Comparison of ENCODE assay signal across 8 cellular contexts in the genomic region with DNA sequence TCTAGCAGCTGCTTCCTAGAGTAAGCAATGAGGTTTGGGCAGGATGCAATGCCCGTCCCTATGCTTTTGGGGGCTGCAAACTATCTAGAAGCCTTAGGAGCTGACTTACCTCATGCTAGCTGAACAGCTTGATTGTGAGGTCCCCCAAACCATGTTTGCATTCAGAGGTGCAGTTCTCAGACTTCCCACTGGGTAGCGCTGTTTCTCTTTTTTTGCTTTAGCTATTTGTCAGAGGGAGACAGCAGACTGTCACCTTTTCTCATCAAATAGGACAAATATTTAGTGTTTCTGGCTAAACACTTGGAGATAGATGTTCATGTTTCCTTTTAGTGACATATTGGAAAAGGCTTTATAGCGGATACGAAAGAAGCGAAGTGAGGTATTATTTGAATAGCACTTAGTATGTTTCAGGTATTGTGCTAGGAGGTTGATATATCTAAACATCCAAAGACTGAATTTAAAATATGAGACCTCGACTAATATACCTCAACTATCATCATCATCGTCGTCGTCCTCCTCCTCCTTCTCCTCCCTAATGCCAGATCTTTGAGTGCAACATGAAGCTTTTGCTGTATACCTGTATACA. TPM values are rescaled to one million over a fixed set of nuclear protein-coding genes. Genes with fewer than 3 reads are reported as not detected.
DNase-seq lines count a peak whose midpoint lies in the region; ATAC-seq, FAIRE-seq and TF ChIP-seq lines count a peak whose summit lies in the region.

No MANE protein-coding gene starts in this region.

- H3K79me2 ChIP-seq in GM23338 (replicated peaks; ENCODE audit: insufficient read depth) (no peaks in the 10 kb centered on the region), Loucy (ENCODE audit: insufficient read depth, low read length) (no peaks in the 10 kb centered on the region)

- no peak overlapping the region for H3K27ac ChIP-seq in GM23338 (ENCODE audit: low read depth)
- H3K27ac ChIP-seq in SJCRH30, result no peak overlapping the region
- no peak overlapping the region for H3K27ac ChIP-seq in psoas muscle

- TF ChIP-seq CTCF in GM23338 (conservative IDR thresholded peaks at IDR 0.05; ENCODE audit: low read depth in 2 of 2) (peak; percentile 90 to 100), Loucy (conservative IDR thresholded peaks at IDR 0.05; ENCODE audit: low read length) (peak; percentile 97), psoas muscle (IDR thresholded peaks at IDR 0.05) (peak; percentile 87)

- H3K4me3 ChIP-seq in GM23338, result no peak overlapping the region
- no peak overlapping the region for H3K4me3 ChIP-seq in Loucy (ENCODE audit: low read length, poor library complexity, severe bottlenecking)
- H3K4me3 ChIP-seq in SJCRH30, result no peak overlapping the region
- no peak overlapping the region for H3K4me3 ChIP-seq in psoas muscle

- H3K4me1 Mint-ChIP-seq in GM23338, result no peaks in the 10 kb centered on the region

- H4K20me1 ChIP-seq in GM23338 (replicated peaks; ENCODE audit: insufficient read depth), result no peaks in the 10 kb centered on the region
- no peaks in the 10 kb centered on the region for H4K20me1 ChIP-seq in Loucy (ENCODE audit: insufficient read depth, low read length, poor library complexity, severe bottlenecking)

- no peak overlapping the region for H3K4me3 Mint-ChIP-seq in GM23338

- H3K4me2 ChIP-seq in GM23338, result no peak overlapping the region
- H3K4me2 ChIP-seq in Loucy (ENCODE audit: low read depth, low read length, poor library complexity, severe bottlenecking), result no peak overlapping the region

- peak; percentile 88 for ATAC-seq in GM23338
- peak in 1 of 4 donors; percentile 73 for ATAC-seq in psoas muscle

- H3K27me3 Mint-ChIP-seq in GM23338 (ENCODE audit: insufficient read depth, low read depth, poor library complexity), result peaks cover 1% of the 10 kb centered on the region

- no peaks in the 10 kb centered on the region for H3K4me1 ChIP-seq in GM23338 (ENCODE audit: insufficient read depth)
- peaks cover 8% of the 10 kb centered on the region for H3K4me1 ChIP-seq in Loucy (ENCODE audit: insufficient read depth, low read length, poor library complexity, severe bottlenecking)
- no peaks in the 10 kb centered on the region for H3K4me1 ChIP-seq in SJCRH30
- H3K4me1 ChIP-seq in psoas muscle, result no peaks in the 10 kb centered on the region

- H3K27ac Mint-ChIP-seq in GM23338, result peak overlapping the region; percentile 43; the same call in 1 of the 2 replicates

- H3K36me3 ChIP-seq in GM23338 (ENCODE audit: insufficient read depth), result no peaks in the 10 kb centered on the region
- no peaks in the 10 kb centered on the region for H3K36me3 ChIP-seq in Loucy (ENCODE audit: insufficient read depth, low read length)
- no peaks in the 10 kb centered on the region for H3K36me3 ChIP-seq in SJCRH30
- no peaks in the 10 kb centered on the region for H3K36me3 ChIP-seq in psoas muscle (ENCODE audit: insufficient read depth in 1 of 2, low read depth in 1 of 2)

- no peak for TF ChIP-seq POLR2A in GM12892 (IDR thresholded peaks at IDR 0.05; ENCODE audit: low read depth, low read length)

- no peak for FAIRE-seq in GM12892 (lab: Jason Lieb, UNC)

- H3K9me3 ChIP-seq in Loucy (ENCODE audit: insufficient read depth, low read depth, low read length) (no peaks in the 10 kb centered on the region), SJCRH30 (replicated peaks) (no peaks in the 10 kb centered on the region), psoas muscle (no peaks in the 10 kb centered on the region)

- peak overlapping the region; percentile 76; the same call in 1 of the 2 replicates for H2AFZ ChIP-seq in GM23338
- H2AFZ ChIP-seq in Loucy (ENCODE audit: low read length), result peak overlapping the region; percentile 48; the same call in 1 of the 2 replicates

- H3K9ac ChIP-seq in Loucy (ENCODE audit: low read depth, low read length, poor library complexity, severe bottlenecking), result no peak overlapping the region

- intact Hi-C loops in head of caudate nucleus (cut with DNase I), result loop anchor here (5.0 to 10.0 kb wide), 2 partner anchors 73 to 211 kb away; a partner anchor contains a TSS
- intact Hi-C loops in psoas muscle (cut with DNase I), result loop anchor here (5.0 to 10.0 kb wide), 3 partner anchors 193 to 331 kb away; a partner anchor contains a TSS

- no peaks in the 10 kb centered on the region for H3F3A ChIP-seq in GM23338 (replicated peaks; ENCODE audit: low read depth)
- H3F3A ChIP-seq in Loucy (ENCODE audit: low read depth), result no peaks in the 10 kb centered on the region

- no peaks in the 10 kb centered on the region for H3K36me3 Mint-ChIP-seq in GM23338 (ENCODE audit: low read depth)

- 17 to 18% (median 18%) methylated on average over 9 of the region's 9 CpGs for WGBS in psoas muscle, 3 donors

- H3K27me3 ChIP-seq in GM23338 (ENCODE audit: insufficient read depth) (no peaks in the 10 kb centered on the region), Loucy (ENCODE audit: insufficient read depth, low read length, poor library complexity, severe bottlenecking) (no peaks in the 10 kb centered on the region), SJCRH30 (no peaks in the 10 kb centered on the region), psoas muscle (ENCODE audit: insufficient read depth in 3 of 3, low read length in 2 of 3) (no peaks in the 10 kb centered on the region)

- H3K9me2 ChIP-seq in GM23338 (ENCODE audit: insufficient read depth) (no peaks in the 10 kb centered on the region), Loucy (replicated peaks; ENCODE audit: low read depth, low read length) (no peaks in the 10 kb centered on the region)

- peak; percentile 34 for DNase-seq in GDM1 (lab: John Stamatoyannopoulos, UW)
- peak; percentile 84 for DNase-seq in GM23338 (ENCODE audit: low spot score)
- DNase-seq in SJCRH30, result peak; percentile 23 to 76
- peak; percentile 80 for DNase-seq in activated naive CD4-positive, alpha-beta T cell treated with Interleukin-2 at 50 U/mL for 16 hours
- peak in 41 of 42 donors; percentile 20 to 95 (median 82) for DNase-seq in head of caudate nucleus
- DNase-seq in psoas muscle, result no peak
- no peak for DNase-seq in GM12892 (ENCODE audit: insufficient read length)

- H3K9me3 Mint-ChIP-seq in GM23338, result no peaks in the 10 kb centered on the region

TF ChIP-seq in GM23338, 12 proteins besides CTCF, POLR2A, EP300 and RAD21 (continues in another document):
- no peak for TF ChIP-seq ZNF331 (CRISPR knock-in tag; IDR thresholded peaks at IDR 0.05; ENCODE audit: low read depth)
- TF ChIP-seq, protein P1, sequence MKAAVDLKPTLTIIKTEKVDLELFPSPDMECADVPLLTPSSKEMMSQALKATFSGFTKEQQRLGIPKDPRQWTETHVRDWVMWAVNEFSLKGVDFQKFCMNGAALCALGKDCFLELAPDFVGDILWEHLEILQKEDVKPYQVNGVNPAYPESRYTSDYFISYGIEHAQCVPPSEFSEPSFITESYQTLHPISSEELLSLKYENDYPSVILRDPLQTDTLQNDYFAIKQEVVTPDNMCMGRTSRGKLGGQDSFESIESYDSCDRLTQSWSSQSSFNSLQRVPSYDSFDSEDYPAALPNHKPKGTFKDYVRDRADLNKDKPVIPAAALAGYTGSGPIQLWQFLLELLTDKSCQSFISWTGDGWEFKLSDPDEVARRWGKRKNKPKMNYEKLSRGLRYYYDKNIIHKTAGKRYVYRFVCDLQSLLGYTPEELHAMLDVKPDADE (IDR thresholded peaks at IDR 0.05), result no peak
- no peak for TF ChIP-seq POLR2AphosphoS5 (IDR thresholded peaks at IDR 0.05; ENCODE audit: low read depth)
- TF ChIP-seq, protein P2, sequence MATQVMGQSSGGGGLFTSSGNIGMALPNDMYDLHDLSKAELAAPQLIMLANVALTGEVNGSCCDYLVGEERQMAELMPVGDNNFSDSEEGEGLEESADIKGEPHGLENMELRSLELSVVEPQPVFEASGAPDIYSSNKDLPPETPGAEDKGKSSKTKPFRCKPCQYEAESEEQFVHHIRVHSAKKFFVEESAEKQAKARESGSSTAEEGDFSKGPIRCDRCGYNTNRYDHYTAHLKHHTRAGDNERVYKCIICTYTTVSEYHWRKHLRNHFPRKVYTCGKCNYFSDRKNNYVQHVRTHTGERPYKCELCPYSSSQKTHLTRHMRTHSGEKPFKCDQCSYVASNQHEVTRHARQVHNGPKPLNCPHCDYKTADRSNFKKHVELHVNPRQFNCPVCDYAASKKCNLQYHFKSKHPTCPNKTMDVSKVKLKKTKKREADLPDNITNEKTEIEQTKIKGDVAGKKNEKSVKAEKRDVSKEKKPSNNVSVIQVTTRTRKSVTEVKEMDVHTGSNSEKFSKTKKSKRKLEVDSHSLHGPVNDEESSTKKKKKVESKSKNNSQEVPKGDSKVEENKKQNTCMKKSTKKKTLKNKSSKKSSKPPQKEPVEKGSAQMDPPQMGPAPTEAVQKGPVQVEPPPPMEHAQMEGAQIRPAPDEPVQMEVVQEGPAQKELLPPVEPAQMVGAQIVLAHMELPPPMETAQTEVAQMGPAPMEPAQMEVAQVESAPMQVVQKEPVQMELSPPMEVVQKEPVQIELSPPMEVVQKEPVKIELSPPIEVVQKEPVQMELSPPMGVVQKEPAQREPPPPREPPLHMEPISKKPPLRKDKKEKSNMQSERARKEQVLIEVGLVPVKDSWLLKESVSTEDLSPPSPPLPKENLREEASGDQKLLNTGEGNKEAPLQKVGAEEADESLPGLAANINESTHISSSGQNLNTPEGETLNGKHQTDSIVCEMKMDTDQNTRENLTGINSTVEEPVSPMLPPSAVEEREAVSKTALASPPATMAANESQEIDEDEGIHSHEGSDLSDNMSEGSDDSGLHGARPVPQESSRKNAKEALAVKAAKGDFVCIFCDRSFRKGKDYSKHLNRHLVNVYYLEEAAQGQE (IDR thresholded peaks at IDR 0.05; ENCODE audit: unreplicated experiment), result no peak

RNA-seq across cellular contexts. Expression of a gene that starts 18.7 kb away (rescaled TPM):
- 9.8 and 10.8 TPM in 2 replicates for total RNA-seq in GM23338 (2014; rRNA removed; shearing (Covaris generic))
- 6.9 TPM in 2 replicates for polyA plus RNA-seq in GM23338 (2016; fragmentation: Nextera tagmentation; extraction: Ambion mirVana)
- total RNA-seq in SJCRH30 (2014; rRNA removed; shearing (Covaris generic)), result 12.7 and 13.4 TPM in 2 replicates
- total RNA-seq in psoas muscle, result 10 to 100 TPM; 13.5 to 16.3 (median 15.3) TPM
- polyA plus RNA-seq in psoas muscle, result 10 to 100 TPM in 1 of 3 donors, 1 to 10 TPM in 2; 4.4 to 16.0 (median 6.7) TPM
- polyA plus RNA-seq in GM12892 (2012; ENCODE audit: missing spikeins), result 9.1 TPM

Comparison
In these comparisons a context has a peak if more than half of its experiments do, and no peak if none do; other contexts are left out.
1. DNase-seq: peak in GDM1 (single experiment), GM23338 (single experiment), SJCRH30 (2 of 2), activated naive CD4-positive, alpha-beta T cell treated with Interleukin-2 at 50 U/mL for 16 hours (single experiment) and head of caudate nucleus (41 of 42); none in psoas muscle (0 of 2) and GM12892 (single experiment).
2. Peak in every context shown above with its lines, with median percentiles within 50 percentile points of each other: CTCF ChIP-seq.